16 cellular contexts compared by ENCODE assay signal in the genomic region with DNA sequence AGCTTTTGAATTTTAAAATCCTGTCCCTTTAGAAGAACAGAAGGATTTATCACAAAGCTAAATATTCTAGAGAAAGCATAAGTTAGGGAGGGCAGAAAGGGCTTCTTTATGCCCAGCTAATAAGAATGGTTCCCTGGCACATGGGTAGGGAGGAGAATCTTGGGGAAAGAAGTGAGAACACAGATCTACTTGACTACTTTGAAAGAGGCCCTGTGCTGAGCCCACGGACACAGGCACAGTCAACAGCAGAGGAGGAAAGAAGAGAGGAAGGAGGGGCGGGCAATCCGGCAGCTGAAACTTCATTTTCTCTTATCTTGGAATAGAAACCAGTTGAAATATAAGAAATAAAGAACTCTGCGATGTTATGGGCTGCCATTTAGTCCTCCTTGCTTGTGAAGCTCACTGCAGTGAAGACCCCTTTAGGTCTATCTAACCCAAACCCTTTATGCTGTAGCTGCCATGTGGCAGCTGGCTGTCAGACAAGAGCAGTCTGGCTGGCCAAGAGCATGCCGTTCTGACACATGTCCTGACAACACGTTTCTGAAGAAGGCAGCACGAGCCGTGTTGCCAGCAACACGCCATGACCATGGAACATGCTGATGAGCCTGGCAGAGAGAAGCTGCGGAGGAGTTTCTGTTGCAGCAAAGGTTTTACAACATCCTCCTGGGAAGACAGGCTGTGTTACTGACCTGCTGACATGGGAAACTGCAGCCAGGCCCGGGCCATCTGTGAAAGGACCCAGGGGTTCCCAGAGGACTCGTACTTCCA. TPM values are rescaled to one million over a fixed set of nuclear protein-coding genes. Genes with fewer than 3 reads are reported as not detected.
A peak's percentile ranks its signal among the peaks of the same experiment; 100 is the strongest.
DNase-seq lines count a peak whose midpoint lies in the region; ATAC-seq, FAIRE-seq and TF ChIP-seq lines count a peak whose summit lies in the region.
"Had no signal": no experiment of that assay in that cellular context is flagged by ENCODE, and none has a peak within 500 bp of the region (broad histone marks: within the 10 kb centered on the region; RNA-seq: fewer than 3 reads in every experiment).

No MANE protein-coding gene starts in this region.

- H3K36me3 Mint-ChIP-seq in activated T-helper 17 cell treated with anti-CD3 and anti-CD28 coated beads, Interleukin-2, amount 50 U/mL, for 72 hours (ENCODE audit: low read depth): peaks cover 5% of the 10 kb centered on the region

- TF ChIP-seq EP300 in SK-N-SH (IDR thresholded peaks at IDR 0.05; ENCODE audit: borderline replicate concordance in 1 of 2, low read depth in 1 of 2, low read length in 1 of 2): no peak

- H3K27ac ChIP-seq in SK-N-SH (ENCODE audit: low read depth in 2 of 2, low read length in 1 of 2) (peak overlapping the region in 1 of 2 experiments; percentile 77; a peak in 2 of 4 replicates), osteoblast (ENCODE audit: low read depth, low read length) (peak overlapping the region; percentile 97), vagina (peak overlapping the region; percentile 65)

- FAIRE-seq in GM19239 (lab: Jason Lieb, UNC): no peak
- FAIRE-seq: A204.1 had no signal

- no peaks in the 10 kb centered on the region for H3K36me3 ChIP-seq in SK-N-SH (replicated peaks in 1 of 2; ENCODE audit: control insufficient read depth in 1 of 2, insufficient read depth in 2 of 2, low read length in 1 of 2)
- no peaks in the 10 kb centered on the region for H3K36me3 ChIP-seq in osteoblast (ENCODE audit: insufficient read depth, low read length)
- no peaks in the 10 kb centered on the region for H3K36me3 ChIP-seq in vagina
- H3K36me3 ChIP-seq: adrenal gland had no signal

- DNase-seq in SK-N-SH: no peak
- peak; percentile 87 for DNase-seq in Right ventricle myocardium superior
- no peak for DNase-seq in osteoblast (ENCODE audit: insufficient read length, low spot score, missing footprints)
- DNase-seq in vagina (ENCODE audit: extremely low spot score in 2 of 2): peak in 1 of 2 donors; percentile 94
- no peak for DNase-seq in activated CD4-positive, alpha-beta T cell treated with anti-CD3 and anti-CD28 coated beads for 48 hours
- no peak for DNase-seq in GM19239 (ENCODE audit: insufficient read length, low spot score)
- DNase-seq: activated CD8-positive, alpha-beta memory T cell treated with anti-CD3 and anti-CD28 coated beads, Interleukin-2, amount 50 U/mL, for 4 hours; effector memory CD4-positive, alpha-beta T cell; NCI-H1105 treated with DMSO at 0.1 percent for 48 hours; NCI-H524 treated with DMSO at 0.1 percent for 48 hours; SHP77 had no signal

- no peaks in the 10 kb centered on the region for H3K9me2 ChIP-seq in SK-N-SH

- peaks cover 3% of the 10 kb centered on the region for H3K9me3 Mint-ChIP-seq in activated T-helper 17 cell treated with anti-CD3 and anti-CD28 coated beads, Interleukin-2, amount 50 U/mL, for 72 hours

- no peak for TF ChIP-seq RAD21 in SK-N-SH (IDR thresholded peaks at IDR 0.05; ENCODE audit: low read length)

- H2AFZ ChIP-seq in SK-N-SH (ENCODE audit: low read depth) (0 out of 2 replicates have a peak overlapping the region, but pooled peaks have one; percentile 26), osteoblast (ENCODE audit: low read length) (peak overlapping the region; percentile 1)

- ATAC-seq in SK-N-SH treated with all-trans-retinoic acid at 6 μM for 48 hours (no peak), Right ventricle myocardium superior (ENCODE audit: poor library complexity) (peak; percentile 89)
- ATAC-seq in activated T-helper 17 cell treated with anti-CD3 and anti-CD28 coated beads, Interleukin-2, amount 50 U/mL, for 72 hours (replicated peaks): no peak
- ATAC-seq: HCT116 had no signal

- H3K4me1 Mint-ChIP-seq in activated T-helper 17 cell treated with anti-CD3 and anti-CD28 coated beads, Interleukin-2, amount 50 U/mL, for 72 hours: peaks cover 6% of the 10 kb centered on the region

- no peak overlapping the region for H3K4me3 Mint-ChIP-seq in activated T-helper 17 cell treated with anti-CD3 and anti-CD28 coated beads, Interleukin-2, amount 50 U/mL, for 72 hours

- peaks cover 27% of the 10 kb centered on the region for H3F3A ChIP-seq in SK-N-SH (replicated peaks; ENCODE audit: insufficient read depth)

- no peak overlapping the region for H3K4me2 ChIP-seq in SK-N-SH
- H3K4me2 ChIP-seq in osteoblast (ENCODE audit: insufficient read depth, low read length): peak overlapping the region; percentile 43

- TF ChIP-seq POLR2A in vagina (IDR thresholded peaks at IDR 0.05): no peak

- no peak overlapping the region for H3K4me3 ChIP-seq in SK-N-SH (ENCODE audit: low read depth in 2 of 2, low read length in 1 of 2)
- H3K4me3 ChIP-seq in osteoblast (ENCODE audit: insufficient read depth, low read length): no peak overlapping the region
- H3K4me3 ChIP-seq in vagina: no peak overlapping the region
- H3K4me3 ChIP-seq: adrenal gland had no signal

- 91% methylated on average over 11 of the region's 12 CpGs for WGBS in SK-N-SH (ENCODE audit: low lambda C conversion rate)

- H3K9ac ChIP-seq in SK-N-SH: no peak overlapping the region

- CTCF ChIA-PET in SK-N-SH (lab: Yijun Ruan, JAX): interaction anchor here (0.5 to 1.4 kb wide), 6 partner anchors 8 to 444 kb away, joined by 3 to 4 read pairs (median 3); no protein-coding TSS in a partner anchor

- no peak overlapping the region for H3K27ac Mint-ChIP-seq in activated T-helper 17 cell treated with anti-CD3 and anti-CD28 coated beads, Interleukin-2, amount 50 U/mL, for 72 hours

- no peaks in the 10 kb centered on the region for H3K27me3 ChIP-seq in SK-N-SH (ENCODE audit: insufficient read depth)
- H3K27me3 ChIP-seq in osteoblast (ENCODE audit: insufficient read depth, low read length): no peaks in the 10 kb centered on the region
- no peaks in the 10 kb centered on the region for H3K27me3 ChIP-seq in vagina
- H3K27me3 ChIP-seq: adrenal gland had no signal

- H3K79me2 ChIP-seq in SK-N-SH (ENCODE audit: insufficient read depth) (peaks cover 14% of the 10 kb centered on the region; the same call in 1 of the 2 replicates), osteoblast (ENCODE audit: insufficient read depth, low read length) (no peaks in the 10 kb centered on the region)

- POLR2A ChIA-PET in SK-N-SH (lab: Yijun Ruan, JAX): no interaction called here

- H4K20me1 ChIP-seq in SK-N-SH (ENCODE audit: insufficient read depth): no peaks in the 10 kb centered on the region
- no peaks in the 10 kb centered on the region for H4K20me1 ChIP-seq in osteoblast (ENCODE audit: insufficient read depth, low read length)

- TF ChIP-seq CTCF in SK-N-SH (IDR thresholded peaks at IDR 0.05) (no peak), osteoblast (IDR thresholded peaks at IDR 0.05; ENCODE audit: extremely low read depth, low read depth, low read length) (no peak), vagina (IDR thresholded peaks at IDR 0.05) (no peak)

- H3K4me1 ChIP-seq in SK-N-SH (ENCODE audit: control insufficient read depth in 1 of 2, insufficient read depth in 2 of 2, low read depth in 1 of 2, low read length in 1 of 2): peaks cover 0 to 27% of the 10 kb centered on the region in 2 experiments; a peak in 3 of 4 replicates
- H3K4me1 ChIP-seq in osteoblast (ENCODE audit: insufficient read depth, low read length): peaks cover 42% of the 10 kb centered on the region
- peaks cover 42% of the 10 kb centered on the region for H3K4me1 ChIP-seq in vagina

- H3K9me3 ChIP-seq in SK-N-SH: no peaks in the 10 kb centered on the region
- no peaks in the 10 kb centered on the region for H3K9me3 ChIP-seq in osteoblast (ENCODE audit: low read depth, low read length)
- no peaks in the 10 kb centered on the region for H3K9me3 ChIP-seq in vagina
- H3K9me3 ChIP-seq: adrenal gland had no signal

- peaks cover 21% of the 10 kb centered on the region for H3K27me3 Mint-ChIP-seq in activated T-helper 17 cell treated with anti-CD3 and anti-CD28 coated beads, Interleukin-2, amount 50 U/mL, for 72 hours

- intact Hi-C loops in Right ventricle myocardium superior (cut with DNase I): loop anchor here (5.0 kb wide), 1 partner anchor 33 kb away; a partner anchor contains a TSS
- intact Hi-C loops in vagina (cut with DNase I): no loop called here

TF ChIP-seq in SK-N-SH, 30 proteins besides CTCF, POLR2A, EP300 and RAD21 (continues in another document):
- TF ChIP-seq TAF1 (IDR thresholded peaks at IDR 0.05; ENCODE audit: borderline replicate concordance, low read depth, low read length) (no peak), RFX5 (IDR thresholded peaks at IDR 0.05; ENCODE audit: low read length) (no peak), NRF1 (IDR thresholded peaks at IDR 0.05; ENCODE audit: low read depth, low read length) (no peak), RCOR1 (IDR thresholded peaks at IDR 0.05; ENCODE audit: low read length) (no peak), FOSL2 (IDR thresholded peaks at IDR 0.05; ENCODE audit: borderline replicate concordance, low read depth) (no peak), RXRA (IDR thresholded peaks at IDR 0.05; ENCODE audit: borderline replicate concordance, low read depth) (no peak), NFIC (IDR thresholded peaks at IDR 0.05; ENCODE audit: borderline replicate concordance) (no peak)

TF ChIP-seq in SK-N-SH treated with all-trans-retinoic acid at 6 μM for 48 hours, 23 proteins besides CTCF, POLR2A, EP300 and RAD21:
- TF ChIP-seq ZFP3 (CRISPR knock-in tag; IDR thresholded peaks at IDR 0.05) (no peak), ESRRG (CRISPR knock-in tag; IDR thresholded peaks at IDR 0.05) (no peak), CSDC2 (CRISPR knock-in tag; IDR thresholded peaks at IDR 0.05) (no peak), TCF4 (CRISPR knock-in tag; IDR thresholded peaks at IDR 0.05; ENCODE audit: borderline replicate concordance) (no peak), SNAI2 (CRISPR knock-in tag; IDR thresholded peaks at IDR 0.05) (no peak), ZNF565 (CRISPR knock-in tag; conservative IDR thresholded peaks at IDR 0.05; ENCODE audit: low read depth) (no peak)

RNA-seq across cellular contexts. Expression of a gene that starts 34.2 kb away (rescaled TPM):
- 5.2 and 5.9 TPM in 2 replicates for polyA plus RNA-seq in SK-N-SH (2012; rRNA removed)
- 3.8 and 4.6 TPM in 2 replicates for polyA plus RNA-seq in SK-N-SH (2012; cell fraction: cytosol; rRNA removed)
- polyA plus RNA-seq in SK-N-SH (2012; cell fraction: nucleus; rRNA removed): 13.9 and 14.0 TPM in 2 replicates
- total RNA-seq in Right ventricle myocardium superior: 131 TPM
- total RNA-seq in osteoblast: 5.8 and 7.4 TPM in 2 replicates
- 50.8 TPM for total RNA-seq in vagina
- total RNA-seq in activated T-helper 17 cell treated with anti-CD3 and anti-CD28 coated beads, Interleukin-2, amount 50 U/mL, for 72 hours: under 1 TPM; 0.41 to 0.61 TPM
